ENCODE assay signal across 17 cellular contexts in the genomic region with DNA sequence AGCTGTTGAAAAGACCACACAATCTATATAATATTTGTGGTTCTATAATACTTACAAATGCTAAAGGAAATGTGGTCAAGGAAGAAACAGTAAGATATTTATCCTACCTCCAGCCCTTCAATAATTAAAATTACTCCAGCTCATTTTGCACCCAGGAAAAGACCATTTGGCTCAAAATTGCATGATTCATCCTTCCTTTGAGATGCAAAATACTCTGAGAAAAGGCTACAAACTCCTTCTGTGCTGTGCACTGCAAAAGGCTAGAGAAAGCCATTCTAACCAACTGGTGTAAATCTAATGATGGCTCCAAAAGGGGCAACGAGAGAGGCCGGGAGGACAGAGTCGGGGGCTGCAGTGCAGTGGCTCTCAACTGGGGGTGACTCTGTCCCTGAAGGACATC. TPM values are rescaled to one million over a fixed set of nuclear protein-coding genes. Genes with fewer than 3 reads are reported as not detected.
A peak's percentile ranks its signal among the peaks of the same experiment; 100 is the strongest.
DNase-seq lines count a peak whose midpoint lies in the region; ATAC-seq and TF ChIP-seq lines count a peak whose summit lies in the region.
"Had no signal": no experiment of that assay in that cellular context is flagged by ENCODE, and none has a peak within 500 bp of the region (broad histone marks: within the 10 kb centered on the region; RNA-seq: fewer than 3 reads in every experiment).

No MANE protein-coding gene starts in this region.

- no peak overlapping the region for H3K4me3 ChIP-seq in esophagus (ENCODE audit: low read depth in 1 of 2, low read length in 2 of 2)

- peaks cover 19% of the 10 kb centered on the region for H3K4me1 Mint-ChIP-seq in activated CD8-positive, alpha-beta T cell treated with anti-CD3 and anti-CD28 coated beads, Interleukin-2, amount 10 ng/mL, durations not matched to agents 7 days and 5 days (ENCODE audit: low read depth)
- peaks cover 45% of the 10 kb centered on the region for H3K4me1 Mint-ChIP-seq in activated CD8-positive, alpha-beta T cell treated with anti-CD3 and anti-CD28 coated beads for 36 hours (ENCODE audit: low read depth)

- no peak for ATAC-seq in activated CD8-positive, alpha-beta T cell treated with anti-CD3 and anti-CD28 coated beads, Interleukin-2, amount 10 ng/mL, durations not matched to agents 7 days and 5 days
- ATAC-seq in activated CD8-positive, alpha-beta T cell treated with anti-CD3 and anti-CD28 coated beads for 36 hours = no peak
- no peak for ATAC-seq in HG03280 (IDR thresholded peaks at IDR 0.05; ENCODE audit: unreplicated experiment)

- no peaks in the 10 kb centered on the region for H3K27me3 ChIP-seq in esophagus (ENCODE audit: control insufficient read depth in 1 of 2, insufficient read depth in 2 of 2, low read length in 2 of 2)

- no peak for DNase-seq in activated CD8-positive, alpha-beta T cell treated with anti-CD3 and anti-CD28 coated beads, Interleukin-2, amount 10 ng/mL, durations not matched to agents 7 days and 5 days
- no peak for DNase-seq in activated CD8-positive, alpha-beta T cell treated with anti-CD3 and anti-CD28 coated beads for 36 hours
- DNase-seq in RWPE1 (ENCODE audit: low spot score) (no peak), superior temporal gyrus (ENCODE audit: extremely low spot score) (peak; percentile 60), foreskin melanocyte (no peak), OCI-M2 (lab: John Stamatoyannopoulos, UW; ENCODE audit: unreplicated experiment) (no peak)
- DNase-seq: 8988T, COR-L47, DMS153, MV-4-11, NCI-H1436, NCI-H2081, NCI-H510A treated with DMSO at 0.1 percent for 48 hours, SW 1271 had no signal

- H3K4me3 Mint-ChIP-seq in activated CD8-positive, alpha-beta T cell treated with anti-CD3 and anti-CD28 coated beads, Interleukin-2, amount 10 ng/mL, durations not matched to agents 7 days and 5 days = no peak overlapping the region
- H3K4me3 Mint-ChIP-seq in activated CD8-positive, alpha-beta T cell treated with anti-CD3 and anti-CD28 coated beads for 36 hours = no peak overlapping the region

- H3K27me3 Mint-ChIP-seq in activated CD8-positive, alpha-beta T cell treated with anti-CD3 and anti-CD28 coated beads, Interleukin-2, amount 10 ng/mL, durations not matched to agents 7 days and 5 days (ENCODE audit: low read depth) = no peaks in the 10 kb centered on the region
- H3K27me3 Mint-ChIP-seq in activated CD8-positive, alpha-beta T cell treated with anti-CD3 and anti-CD28 coated beads for 36 hours = no peaks in the 10 kb centered on the region

- peaks cover 7% of the 10 kb centered on the region in 2 donors for H3K4me1 ChIP-seq in esophagus (ENCODE audit: control insufficient read depth in 2 of 2, insufficient read depth in 2 of 2, low read length in 1 of 2)

- TF ChIP-seq CTCF in activated CD8-positive, alpha-beta T cell treated with anti-CD3 and anti-CD28 coated beads for 36 hours (IDR thresholded peaks at IDR 0.05) = no peak
- no peak for TF ChIP-seq CTCF in RWPE1 (conservative IDR thresholded peaks at IDR 0.05; ENCODE audit: low read depth)

- no peaks in the 10 kb centered on the region for H3K9me3 ChIP-seq in esophagus (ENCODE audit: control insufficient read depth in 2 of 2, insufficient read depth in 1 of 2, low read depth in 1 of 2, low read length in 1 of 2)

- H3K9me3 Mint-ChIP-seq in activated CD8-positive, alpha-beta T cell treated with anti-CD3 and anti-CD28 coated beads, Interleukin-2, amount 10 ng/mL, durations not matched to agents 7 days and 5 days (ENCODE audit: insufficient read depth) = no peaks in the 10 kb centered on the region
- no peaks in the 10 kb centered on the region for H3K9me3 Mint-ChIP-seq in activated CD8-positive, alpha-beta T cell treated with anti-CD3 and anti-CD28 coated beads for 36 hours

- intact Hi-C loops in activated CD8-positive, alpha-beta T cell treated with anti-CD3 and anti-CD28 coated beads for 36 hours (cut with micrococcal nuclease) = no loop called here

- no peaks in the 10 kb centered on the region for H3K36me3 Mint-ChIP-seq in activated CD8-positive, alpha-beta T cell treated with anti-CD3 and anti-CD28 coated beads, Interleukin-2, amount 10 ng/mL, durations not matched to agents 7 days and 5 days (ENCODE audit: low read depth)
- H3K36me3 Mint-ChIP-seq in activated CD8-positive, alpha-beta T cell treated with anti-CD3 and anti-CD28 coated beads for 36 hours (ENCODE audit: low read depth) = peaks cover 4% of the 10 kb centered on the region

- peak overlapping the region; percentile 46 for H3K27ac Mint-ChIP-seq in activated CD8-positive, alpha-beta T cell treated with anti-CD3 and anti-CD28 coated beads, Interleukin-2, amount 10 ng/mL, durations not matched to agents 7 days and 5 days
- no peak overlapping the region for H3K27ac Mint-ChIP-seq in activated CD8-positive, alpha-beta T cell treated with anti-CD3 and anti-CD28 coated beads for 36 hours

- peaks cover 0 to 2% of the 10 kb centered on the region in 2 donors for H3K36me3 ChIP-seq in esophagus (ENCODE audit: control insufficient read depth in 2 of 2, insufficient read depth in 2 of 2, low read length in 1 of 2)

- CTCF ChIA-PET in activated CD8-positive, alpha-beta T cell treated with anti-CD3 and anti-CD28 coated beads, Interleukin-2, amount 10 ng/mL, durations not matched to agents 7 days and 5 days (lab: Charles Lee) = interaction anchor here (1.0 kb wide), 1 partner anchor 552 kb away, joined by 3 read pairs; no protein-coding TSS in a partner anchor
- CTCF ChIA-PET in activated CD8-positive, alpha-beta T cell treated with anti-CD3 and anti-CD28 coated beads for 36 hours (lab: Charles Lee) = no interaction called here
- CTCF ChIA-PET in RWPE1 (lab: Yijun Ruan, JAX) = no interaction called here

- peak overlapping the region; percentile 67 for H3K27ac ChIP-seq in RWPE1
- H3K27ac ChIP-seq in esophagus (ENCODE audit: low read depth in 2 of 2, low read length in 1 of 2) = peak overlapping the region; percentile 65 to 67
- H3K27ac ChIP-seq: C4-2B had no signal

- POLR2A ChIA-PET in activated CD8-positive, alpha-beta T cell treated with anti-CD3 and anti-CD28 coated beads, Interleukin-2, amount 10 ng/mL, durations not matched to agents 7 days and 5 days (lab: Charles Lee) = no interaction called here
- POLR2A ChIA-PET in activated CD8-positive, alpha-beta T cell treated with anti-CD3 and anti-CD28 coated beads for 36 hours (lab: Charles Lee) = no interaction called here
- POLR2A ChIA-PET in RWPE1 (lab: Yijun Ruan, JAX; ENCODE audit: low non-redundant PET) = no interaction called here

- WGBS in esophagus, 2 donors = 53 to 71% methylated on average over 3 of the region's 3 CpGs

RNA-seq across cellular contexts. Expression of a gene that starts 32.7 kb away (rescaled TPM):
- total RNA-seq in activated CD8-positive, alpha-beta T cell treated with anti-CD3 and anti-CD28 coated beads, Interleukin-2, amount 10 ng/mL, durations not matched to agents 7 days and 5 days = 10 to 100 TPM; 72.9 to 78.1 TPM
- 100 to 1,000 TPM; 119 to 124 TPM for total RNA-seq in activated CD8-positive, alpha-beta T cell treated with anti-CD3 and anti-CD28 coated beads for 36 hours
- 10 to 100 TPM; 34.9 to 51.2 TPM for polyA plus RNA-seq in esophagus
